In the genomic region with DNA sequence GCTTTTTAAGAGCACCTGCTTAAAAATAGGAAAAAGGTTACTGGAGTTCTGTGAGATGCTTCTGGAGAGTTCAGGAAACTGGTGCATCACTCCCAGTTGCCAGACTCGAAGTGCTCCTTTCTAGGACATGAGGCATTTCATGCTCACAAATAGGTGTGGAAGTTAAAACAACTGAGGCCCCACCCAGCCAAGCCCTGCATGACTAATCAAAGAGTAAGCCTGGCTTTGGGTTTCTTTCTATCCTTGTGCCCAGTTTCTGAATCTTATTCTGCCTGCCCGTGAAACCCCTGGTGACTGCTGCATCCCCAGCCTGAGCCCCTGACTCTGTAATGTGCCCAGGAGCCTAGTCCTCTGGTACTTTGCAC, we compare ENCODE assay signal across 29 cellular contexts. TPM values are rescaled to one million over a fixed set of nuclear protein-coding genes. Genes with fewer than 3 reads are reported as not detected.
DNase-seq lines count a peak whose midpoint lies in the region; ATAC-seq, FAIRE-seq and TF ChIP-seq lines count a peak whose summit lies in the region.
"Had no signal": no experiment of that assay in that cellular context is flagged by ENCODE, and none has a peak within 500 bp of the region (broad histone marks: within the 10 kb centered on the region; RNA-seq: fewer than 3 reads in every experiment).

No MANE protein-coding gene starts in this region.

- H2BK120ac ChIP-seq in H1 (replicated peaks; ENCODE audit: low read depth, low read length), result no peak overlapping the region

- H3K18ac ChIP-seq in H1 (ENCODE audit: extremely low read depth, low read length), result no peak overlapping the region

- H3K27me3 Mint-ChIP-seq in Calu3 (ENCODE audit: unreplicated experiment) (no peaks in the 10 kb centered on the region), T-helper 17 cell (no peaks in the 10 kb centered on the region), osteocyte (ENCODE audit: unreplicated experiment) (peaks cover 2% of the 10 kb centered on the region)
- H3K27me3 Mint-ChIP-seq: CD4-positive, alpha-beta T cell; stimulated activated memory B cell treated with anti-CD40 and anti-IgM and Interleukin-4, amounts not matched to agents 10 μg/mL and 1 μg/mL and 100 μg/mL, for 72 hours had no signal

- 0 out of 2 replicates have a peak overlapping the region, but pooled peaks have one; percentile 14 for H2AFZ ChIP-seq in H1 (ENCODE audit: low read length)

- H3K9me3 Mint-ChIP-seq in Calu3 (ENCODE audit: low read depth, unreplicated experiment) (no peaks in the 10 kb centered on the region), osteocyte (ENCODE audit: unreplicated experiment) (no peaks in the 10 kb centered on the region)
- H3K9me3 Mint-ChIP-seq: CD4-positive, alpha-beta T cell; neural crest cell; stimulated activated memory B cell treated with anti-CD40 and anti-IgM and Interleukin-4, amounts not matched to agents 10 μg/mL and 1 μg/mL and 100 μg/mL, for 72 hours had no signal

- H2BK20ac ChIP-seq in H1 (ENCODE audit: low read length), result no peak overlapping the region

- WGBS in H1 (ENCODE audit: extremely low coverage in 1 of 2, insufficient coverage in 1 of 2, insufficient read length in 1 of 2, insufficient replicate concordance in 2 of 2, low coverage in 1 of 2, low lambda C conversion rate in 2 of 2, missing lambda C conversion rate in 1 of 2), 2 experiments, result 94% methylated on average over 2 of the region's 2 CpGs; no CpG with 5 or more reads in 1 of the 2 experiments

- peak; percentile 74 for DNase-seq in Calu3
- DNase-seq in NCI-H460 (ENCODE audit: extremely low read depth, low read depth), result peak; percentile 45
- no peak for DNase-seq in H1 (ENCODE audit: low read depth in 1 of 2, low spot score in 2 of 2)
- peak; percentile 63 to 71 for DNase-seq in left colon
- DNase-seq in T-helper 17 cell, result no peak
- no peak for DNase-seq in osteocyte (ENCODE audit: extremely low spot score, unreplicated experiment)
- DNase-seq: ACHN; activated naive CD4-positive, alpha-beta T cell; anterior cingulate cortex; CD4-positive, alpha-beta T cell; DMS79 treated with DMSO at 0.1 percent for 48 hours; effector CD8-positive, alpha-beta T cell; hypothalamus; KBM-7; left cardiac atrium; midbrain; NCI-H1105 treated with DMSO at 0.1 percent for 48 hours; NCI-H2171 treated with DMSO at 0.1 percent for 48 hours; NCI-H82 had no signal

- CTCF ChIA-PET in Calu3 (lab: Charles Lee) (interaction anchor here (1.1 kb wide), 1 partner anchor 10 kb away, joined by 3 read pairs; no protein-coding TSS in a partner anchor), H1 (lab: Charles Lee; ENCODE audit: partially characterized antibody) (no interaction called here)

- H3K36me3 Mint-ChIP-seq in Calu3 (ENCODE audit: insufficient read depth, unreplicated experiment) (no peaks in the 10 kb centered on the region), T-helper 17 cell (ENCODE audit: low read depth) (no peaks in the 10 kb centered on the region), osteocyte (ENCODE audit: unreplicated experiment) (no peaks in the 10 kb centered on the region)

- no peak for FAIRE-seq in H1 (lab: Jason Lieb, UNC)
- FAIRE-seq: GM18507, RCC 7860 had no signal

- no peaks in the 10 kb centered on the region for H3K9me3 ChIP-seq in H1 (ENCODE audit: insufficient read depth in 2 of 2, low read depth in 1 of 2, low read length in 1 of 2)
- H3K9me3 ChIP-seq in T-helper 17 cell (ENCODE audit: control insufficient read depth, low read length, poor library complexity, severe bottlenecking), result no peaks in the 10 kb centered on the region
- H3K9me3 ChIP-seq: HAP-1, tibial nerve had no signal

- H2BK12ac ChIP-seq in H1 (ENCODE audit: low read depth, low read length), result no peak overlapping the region

- peak; percentile 99 for ATAC-seq in left colon
- no peak for ATAC-seq in T-helper 17 cell
- no peak for ATAC-seq in HG02678 (IDR thresholded peaks at IDR 0.05; ENCODE audit: unreplicated experiment)
- no peak for ATAC-seq in GM19455 (IDR thresholded peaks at IDR 0.05; ENCODE audit: unreplicated experiment)
- ATAC-seq: left cardiac atrium; stimulated activated memory B cell treated with anti-CD40 and anti-IgM and Interleukin-4, amounts not matched to agents 10 μg/mL and 1 μg/mL and 100 μg/mL, for 72 hours had no signal

- H4K8ac ChIP-seq in H1 (ENCODE audit: extremely low read depth, insufficient read depth, low read length), result no peak overlapping the region

- H3K9ac ChIP-seq in H1 (replicated peaks in 1 of 4; ENCODE audit: extremely low read depth in 1 of 4, low read depth in 3 of 4, low read length in 3 of 4), result no peak overlapping the region

- H4K20me1 ChIP-seq in H1 (replicated peaks in 1 of 2; ENCODE audit: control insufficient read depth in 1 of 2, insufficient read depth in 2 of 2, low read length in 2 of 2), result no peaks in the 10 kb centered on the region

- peak overlapping the region; percentile 87 for H3K27ac Mint-ChIP-seq in Calu3 (ENCODE audit: unreplicated experiment)
- no peak overlapping the region for H3K27ac Mint-ChIP-seq in T-helper 17 cell
- no peak overlapping the region for H3K27ac Mint-ChIP-seq in osteocyte (ENCODE audit: unreplicated experiment)
- H3K27ac Mint-ChIP-seq: CD4-positive, alpha-beta T cell; stimulated activated memory B cell treated with anti-CD40 and anti-IgM and Interleukin-4, amounts not matched to agents 10 μg/mL and 1 μg/mL and 100 μg/mL, for 72 hours had no signal

- H4K5ac ChIP-seq in H1 (ENCODE audit: insufficient read length, low read depth, low read length), result no peak overlapping the region

- TF ChIP-seq RAD21 in H1 (IDR thresholded peaks at IDR 0.05 in 1 of 2, conservative IDR thresholded peaks at IDR 0.05 in 1 of 2; ENCODE audit: low read depth in 2 of 2, low read length in 2 of 2), result no peak

- no peak overlapping the region for H2BK15ac ChIP-seq in H1 (ENCODE audit: low read length)

- H3K27ac ChIP-seq in H1 (ENCODE audit: low read depth, low read length), result no peak overlapping the region
- H3K27ac ChIP-seq: tibial nerve had no signal

- intact Hi-C loops in Calu3 (cut with micrococcal nuclease; ENCODE audit: unreplicated experiment), result no loop called here
- intact Hi-C loops in left colon (cut with DNase I, micrococcal nuclease), result no loop called here

- TF ChIP-seq POLR2A in H1 (IDR thresholded peaks at IDR 0.05; ENCODE audit: control extremely low read depth in 1 of 2, low read depth in 2 of 2, low read length in 2 of 2), result no peak

- no peak overlapping the region for H2BK5ac ChIP-seq in H1 (ENCODE audit: low read depth, low read length)

- H3K4me1 ChIP-seq in H1 (replicated peaks in 1 of 4; ENCODE audit: control insufficient read depth in 3 of 4, insufficient read depth in 4 of 4, low read length in 3 of 4), result peaks cover 0 to 3% (median 0%) of the 10 kb centered on the region in 4 experiments; a peak in 1 of 7 replicates
- H3K4me1 ChIP-seq: HAP-1, tibial nerve had no signal

- H3K4me3 Mint-ChIP-seq in Calu3 (ENCODE audit: low read depth, unreplicated experiment), result no peak overlapping the region
- H3K4me3 Mint-ChIP-seq in T-helper 17 cell, result no peak overlapping the region
- H3K4me3 Mint-ChIP-seq in osteocyte (ENCODE audit: unreplicated experiment), result no peak overlapping the region
- H3K4me3 Mint-ChIP-seq: CD4-positive, alpha-beta T cell; neural crest cell; stimulated activated memory B cell treated with anti-CD40 and anti-IgM and Interleukin-4, amounts not matched to agents 10 μg/mL and 1 μg/mL and 100 μg/mL, for 72 hours had no signal

- TF ChIP-seq CTCF in Calu3 (IDR thresholded peaks at IDR 0.05; ENCODE audit: unreplicated experiment), result no peak
- no peak for TF ChIP-seq CTCF in H1 (IDR thresholded peaks at IDR 0.05; ENCODE audit: control extremely low read depth in 1 of 3, insufficient read depth in 1 of 3, low read depth in 1 of 3, low read length in 3 of 3)
- no peak for TF ChIP-seq CTCF in osteocyte (IDR thresholded peaks at IDR 0.05)

- no peak overlapping the region for H3K4me3 ChIP-seq in H1 (ENCODE audit: extremely low read depth in 1 of 4, insufficient read depth in 2 of 4, low read depth in 3 of 4, low read length in 4 of 4)
- H3K4me3 ChIP-seq: HAP-1, tibial nerve had no signal

- H3K4me1 Mint-ChIP-seq in Calu3 (ENCODE audit: low read depth, unreplicated experiment) (peaks cover 25% of the 10 kb centered on the region), T-helper 17 cell (no peaks in the 10 kb centered on the region), osteocyte (ENCODE audit: unreplicated experiment) (no peaks in the 10 kb centered on the region)
- H3K4me1 Mint-ChIP-seq: neural crest cell; stimulated activated memory B cell treated with anti-CD40 and anti-IgM and Interleukin-4, amounts not matched to agents 10 μg/mL and 1 μg/mL and 100 μg/mL, for 72 hours had no signal

- no peak overlapping the region for H2AK5ac ChIP-seq in H1 (ENCODE audit: low read depth, low read length)

- no peaks in the 10 kb centered on the region for H3K79me2 ChIP-seq in H1 (ENCODE audit: control insufficient read depth in 1 of 2, insufficient read depth in 2 of 2, low read length in 2 of 2)

- POLR2A ChIA-PET in H1 (lab: Charles Lee; ENCODE audit: partially characterized antibody), result no interaction called here

- no peak overlapping the region for H3K14ac ChIP-seq in H1 (ENCODE audit: insufficient read length)

- H3K4ac ChIP-seq in H1 (replicated peaks; ENCODE audit: insufficient read length, low read depth, low read length), result no peak overlapping the region

- BruUV-seq in Calu3 (replicated peaks; lab: Mats Ljungman, UMichigan), result no TSS peak

- no peak overlapping the region for H3K4me2 ChIP-seq in H1 (ENCODE audit: insufficient read depth in 1 of 2, low read depth in 2 of 2, low read length in 2 of 2)

- no peak for TF ChIP-seq EP300 in H1 (IDR thresholded peaks at IDR 0.05; ENCODE audit: borderline replicate concordance in 1 of 2, low read depth in 2 of 2, low read length in 2 of 2)

- no peaks in the 10 kb centered on the region for H3K27me3 ChIP-seq in H1 (replicated peaks in 1 of 4; ENCODE audit: control insufficient read depth in 3 of 4, extremely low read depth in 1 of 4, insufficient read depth in 3 of 4, low read length in 3 of 4)
- H3K27me3 ChIP-seq: tibial nerve had no signal

- no peaks in the 10 kb centered on the region for H3K36me3 ChIP-seq in H1 (ENCODE audit: control insufficient read depth in 2 of 4, insufficient read depth in 4 of 4, low read length in 3 of 4)
- H3K36me3 ChIP-seq: HAP-1, tibial nerve had no signal

- H4K91ac ChIP-seq in H1 (replicated peaks; ENCODE audit: insufficient read length, low read length), result no peak overlapping the region

- no peak overlapping the region for H3K23ac ChIP-seq in H1 (ENCODE audit: insufficient read length)

- H3K56ac ChIP-seq in H1 (replicated peaks; ENCODE audit: insufficient read length, low read depth, low read length), result no peak overlapping the region

- no peaks in the 10 kb centered on the region for H3K23me2 ChIP-seq in H1 (ENCODE audit: low read depth, low read length)

- no peaks in the 10 kb centered on the region for H3K79me1 ChIP-seq in H1 (ENCODE audit: low read depth, low read length)

RNA-seq across cellular contexts. Expression of gene SPINK9, which starts 7.7 kb away (rescaled TPM):
- total RNA-seq in Calu3 (2022) (not detected in 2 replicates), left colon (not detected), T-helper 17 cell (not detected), osteocyte (not detected in 2 replicates)
- total RNA-seq in NCI-H460 (2014; rRNA removed; shearing (Covaris generic)), result not detected in 2 replicates
- not detected in 2 replicates for polyA plus RNA-seq in NCI-H460 (2014; cell fraction: nucleus; rRNA removed)
- not detected in 2 replicates for total RNA-seq in H1 (2021; fragmentation: NEBNext Ultra II Directional; extraction: Animal tissue kit (Norgen Biotek cat#: 25700))
- not detected in 2 replicates for polyA plus RNA-seq in H1 (2011; rRNA removed)
- polyA plus RNA-seq in H1 (2011; cell fraction: cytosol; rRNA removed), result not detected
- polyA plus RNA-seq in H1 (2011; cell fraction: nucleus; rRNA removed), result not detected
- polyA plus RNA-seq in H1 (2012, experiment 1 of 2), result not detected in 4 replicates
- not detected for polyA plus RNA-seq in H1 (2012, experiment 2 of 2)
- polyA plus RNA-seq in H1 (2013, experiment 1 of 2), result not detected
- polyA plus RNA-seq in H1 (2013, experiment 2 of 2), result not detected
- polyA minus RNA-seq in H1 (2011; rRNA and poly(A)+ RNA removed), result not detected in 2 replicates
- not detected for polyA minus RNA-seq in H1 (2011; cell fraction: cytosol; rRNA and poly(A)+ RNA removed)
- not detected for polyA minus RNA-seq in H1 (2011; cell fraction: nucleus; rRNA and poly(A)+ RNA removed)
- total RNA-seq: CD4-positive, alpha-beta T cell; fibroblast of villous mesenchyme; left cardiac atrium; neural crest cell; pulmonary artery endothelial cell; tibial nerve had no signal

RNA-seq across cellular contexts. Expression of gene SPINK7, which starts 30.8 kb away (rescaled TPM):
- total RNA-seq in Calu3 (2022) (not detected in 2 replicates), left colon (not detected), T-helper 17 cell (not detected), osteocyte (not detected in 2 replicates)
- not detected in 2 replicates for total RNA-seq in NCI-H460 (2014; rRNA removed; shearing (Covaris generic))
- polyA plus RNA-seq in NCI-H460 (2014; cell fraction: nucleus; rRNA removed), result not detected in 2 replicates
- total RNA-seq in H1 (2021; fragmentation: NEBNext Ultra II Directional; extraction: Animal tissue kit (Norgen Biotek cat#: 25700)), result not detected in 2 replicates
- not detected in 2 replicates for polyA plus RNA-seq in H1 (2011; rRNA removed)
- polyA plus RNA-seq in H1 (2011; cell fraction: cytosol; rRNA removed), result not detected
- polyA plus RNA-seq in H1 (2011; cell fraction: nucleus; rRNA removed), result not detected
- polyA plus RNA-seq in H1 (2012, experiment 1 of 2), result not detected in 4 replicates
- polyA plus RNA-seq in H1 (2012, experiment 2 of 2), result not detected
- not detected for polyA plus RNA-seq in H1 (2013, experiment 1 of 2)
- polyA plus RNA-seq in H1 (2013, experiment 2 of 2), result not detected
- not detected in 2 replicates for polyA minus RNA-seq in H1 (2011; rRNA and poly(A)+ RNA removed)
- polyA minus RNA-seq in H1 (2011; cell fraction: cytosol; rRNA and poly(A)+ RNA removed), result not detected
- not detected for polyA minus RNA-seq in H1 (2011; cell fraction: nucleus; rRNA and poly(A)+ RNA removed)
- total RNA-seq: CD4-positive, alpha-beta T cell; fibroblast of villous mesenchyme; left cardiac atrium; neural crest cell; pulmonary artery endothelial cell; tibial nerve had no signal

RNA-seq across cellular contexts. Expression of gene FBXO38, which starts 40.7 kb away (rescaled TPM):
- total RNA-seq in Calu3 (2022) (53.1 and 59.2 TPM in 2 replicates), left colon (10 to 100 TPM; 44.0 to 46.8 TPM), T-helper 17 cell (10 to 100 TPM; 51.2 to 51.7 TPM), osteocyte (50.1 TPM in 2 replicates)
- 30.5 and 49.0 TPM in 2 replicates for total RNA-seq in NCI-H460 (2014; rRNA removed; shearing (Covaris generic))
- polyA plus RNA-seq in NCI-H460 (2014; cell fraction: nucleus; rRNA removed), result 30.1 and 37.0 TPM in 2 replicates
- total RNA-seq in H1 (2021; fragmentation: NEBNext Ultra II Directional; extraction: Animal tissue kit (Norgen Biotek cat#: 25700)), result 31.5 and 34.3 TPM in 2 replicates
- polyA plus RNA-seq in H1 (2011; rRNA removed), result 9.0 and 9.1 TPM in 2 replicates
- 12.1 TPM for polyA plus RNA-seq in H1 (2011; cell fraction: cytosol; rRNA removed)
- polyA plus RNA-seq in H1 (2011; cell fraction: nucleus; rRNA removed), result 21.2 TPM
- polyA plus RNA-seq in H1 (2012, experiment 1 of 2), result 12.5 to 26.5 TPM (median 16.4 TPM) in 4 replicates
- polyA plus RNA-seq in H1 (2012, experiment 2 of 2), result 0.92 TPM
- 17.1 TPM for polyA plus RNA-seq in H1 (2013, experiment 1 of 2)
- 16.6 TPM for polyA plus RNA-seq in H1 (2013, experiment 2 of 2)
- 68.1 and 103 TPM in 2 replicates for polyA minus RNA-seq in H1 (2011; rRNA and poly(A)+ RNA removed)
- polyA minus RNA-seq in H1 (2011; cell fraction: cytosol; rRNA and poly(A)+ RNA removed), result 32.5 TPM
- 121 TPM for polyA minus RNA-seq in H1 (2011; cell fraction: nucleus; rRNA and poly(A)+ RNA removed)

Comparison
In these comparisons a context has a peak if more than half of its experiments do, and no peak if none do; other contexts are left out.
1. DNase-seq: peak in Calu3 (single experiment), NCI-H460 (single experiment) and left colon (2 of 2); none in H1 (0 of 2), T-helper 17 cell (0 of 3) and osteocyte (single experiment).